ENCODE assay signal across 17 cellular contexts in the genomic region with DNA sequence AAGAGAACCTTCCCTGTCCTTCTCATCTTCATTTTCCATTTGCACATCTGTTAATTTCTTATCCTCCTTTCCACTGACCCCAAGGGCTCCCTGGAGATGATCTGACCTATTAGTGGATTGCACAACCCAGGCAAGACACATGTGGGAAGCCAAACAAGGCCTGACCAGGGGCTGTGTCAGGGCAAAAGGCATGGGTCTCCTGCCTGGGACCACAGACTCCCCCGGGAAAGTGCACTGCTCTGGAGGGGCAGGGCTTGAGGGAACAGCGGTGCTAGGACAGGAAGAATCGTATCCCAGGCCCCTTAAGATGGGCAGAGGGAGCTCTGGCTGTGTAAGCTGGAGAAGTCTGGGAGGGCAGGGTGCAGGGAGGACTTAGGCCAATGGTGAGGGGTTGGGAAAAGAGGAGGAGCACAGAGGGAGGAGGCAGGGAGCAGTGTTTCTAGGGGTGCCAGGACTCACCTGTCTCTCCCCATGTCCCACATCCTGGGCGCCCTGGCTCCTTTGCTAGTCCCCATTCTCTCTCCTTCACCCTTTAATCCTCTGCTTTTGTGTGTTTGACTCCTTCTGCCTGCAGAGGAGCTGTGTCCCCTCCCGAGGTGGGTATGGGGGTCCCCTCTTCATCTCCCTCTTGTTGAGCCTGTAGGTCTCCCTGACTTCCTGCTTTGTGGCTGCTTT. TPM values are rescaled to one million over a fixed set of nuclear protein-coding genes. Genes with fewer than 3 reads are reported as not detected.
DNase-seq lines count a peak whose midpoint lies in the region; ATAC-seq and TF ChIP-seq lines count a peak whose summit lies in the region.
"Had no signal": no experiment of that assay in that cellular context is flagged by ENCODE, and none has a peak within 500 bp of the region (broad histone marks: within the 10 kb centered on the region; RNA-seq: fewer than 3 reads in every experiment).

No MANE protein-coding gene starts in this region.

- no peaks in the 10 kb centered on the region for H3K27me3 Mint-ChIP-seq in CD4-positive, alpha-beta T cell
- no peaks in the 10 kb centered on the region for H3K27me3 Mint-ChIP-seq in T-cell

- peaks cover 68% of the 10 kb centered on the region for H3K4me1 Mint-ChIP-seq in CD4-positive, alpha-beta T cell (ENCODE audit: low read depth)
- peaks cover 41 to 80% (median 64%) of the 10 kb centered on the region in 3 donors for H3K4me1 Mint-ChIP-seq in T-cell

- peaks cover 18% of the 10 kb centered on the region for H3K36me3 Mint-ChIP-seq in CD4-positive, alpha-beta T cell (ENCODE audit: low read depth)
- peaks cover 11% of the 10 kb centered on the region for H3K36me3 Mint-ChIP-seq in T-cell

- no peak overlapping the region for H3K4me3 ChIP-seq in fibroblast of villous mesenchyme (ENCODE audit: low read depth, low read length)
- H3K4me3 ChIP-seq in neutrophil (ENCODE audit: low read depth in 1 of 2, low read length in 1 of 2) = no peak overlapping the region
- H3K4me3 ChIP-seq: esophagus muscularis mucosa, lung, SK-N-MC had no signal

- no peaks in the 10 kb centered on the region for H3K9me3 ChIP-seq in CD4-positive, alpha-beta T cell (ENCODE audit: control insufficient read depth, low read length)
- H3K9me3 ChIP-seq in neutrophil = no peaks in the 10 kb centered on the region
- H3K9me3 ChIP-seq: esophagus muscularis mucosa had no signal

- no peak for TF ChIP-seq CTCF in CD4-positive, alpha-beta T cell (IDR thresholded peaks at IDR 0.05)
- no peak for TF ChIP-seq CTCF in fibroblast of villous mesenchyme (IDR thresholded peaks at IDR 0.05; ENCODE audit: insufficient read depth, low read depth, low read length)
- no peak for TF ChIP-seq CTCF in neutrophil (IDR thresholded peaks at IDR 0.05)
- no peak for TF ChIP-seq CTCF in omental fat pad (IDR thresholded peaks at IDR 0.05)

- intact Hi-C loops in CD4-positive, alpha-beta T cell (cut with DNase I, micrococcal nuclease) = no loop called here

- DNase-seq in CD4-positive, alpha-beta T cell = no peak
- no peak for DNase-seq in T-cell
- DNase-seq in fibroblast of villous mesenchyme (ENCODE audit: low read depth) = peak; percentile 72
- no peak for DNase-seq in hypothalamus (lab: John Stamatoyannopoulos, UW)
- DNase-seq in UCSD-AML1 (lab: John Stamatoyannopoulos, UW; ENCODE audit: unreplicated experiment) = no peak
- DNase-seq in omental fat pad (ENCODE audit: low spot score) = no peak
- DNase-seq: activated CD8-positive, alpha-beta memory T cell treated with anti-CD3 and anti-CD28 coated beads, Interleukin-2, amount 50 U/mL, for 48 hours; GOT3; NCI-H1436; NCI-H345; stimulated activated naive CD4-positive, alpha-beta T cell treated with Interleukin-2 at 50 U/mL for 16 hours had no signal

- H3K4me1 ChIP-seq in neutrophil (ENCODE audit: control insufficient read depth in 1 of 2, insufficient read depth in 1 of 2, low read depth in 1 of 2, low read length in 1 of 2) = peaks cover 55 to 61% of the 10 kb centered on the region in 2 experiments

- H3K36me3 ChIP-seq in neutrophil = peaks cover 70% of the 10 kb centered on the region

- no peak overlapping the region for H3K4me3 Mint-ChIP-seq in CD4-positive, alpha-beta T cell
- peak overlapping the region in 1 of 3 donors; percentile 37 for H3K4me3 Mint-ChIP-seq in T-cell

- no peak overlapping the region for H3K27ac ChIP-seq in CD4-positive, alpha-beta T cell (ENCODE audit: low read depth, low read length)
- H3K27ac ChIP-seq in neutrophil = peak overlapping the region; percentile 86
- H3K27ac ChIP-seq: esophagus muscularis mucosa, SK-N-MC, VCaP had no signal

- peak overlapping the region; percentile 28 for H3K27ac Mint-ChIP-seq in CD4-positive, alpha-beta T cell
- peak overlapping the region; percentile 75 to 79 for H3K27ac Mint-ChIP-seq in T-cell

- POLR2A ChIA-PET in CD4-positive, alpha-beta T cell (lab: Charles Lee) = interaction anchor here (1.0 kb wide), 1 partner anchor 29 kb away, joined by 4 read pairs; no protein-coding TSS in a partner anchor
- POLR2A ChIA-PET in T-cell (lab: Charles Lee) = no interaction called here

- H3K9me3 Mint-ChIP-seq in CD4-positive, alpha-beta T cell = no peaks in the 10 kb centered on the region
- H3K9me3 Mint-ChIP-seq in T-cell = no peaks in the 10 kb centered on the region

- no peak for ATAC-seq in CD4-positive, alpha-beta T cell (ENCODE audit: poor library complexity)
- no peak for ATAC-seq in T-cell (replicated peaks in 1 of 4)
- no peak for ATAC-seq in omental fat pad (ENCODE audit: low FRiP score)
- no peak for ATAC-seq in HG03457 (IDR thresholded peaks at IDR 0.05; ENCODE audit: unreplicated experiment)

- CTCF ChIA-PET in CD4-positive, alpha-beta T cell (lab: Charles Lee) = no interaction called here
- CTCF ChIA-PET in T-cell (lab: Charles Lee) = no interaction called here

- H3K27me3 ChIP-seq in CD4-positive, alpha-beta T cell (ENCODE audit: control insufficient read depth, insufficient read depth, low read length) = no peaks in the 10 kb centered on the region
- no peaks in the 10 kb centered on the region for H3K27me3 ChIP-seq in neutrophil
- H3K27me3 ChIP-seq: esophagus muscularis mucosa had no signal

RNA-seq across cellular contexts. Expression of gene PLEKHG3, which starts 25.3 kb away (rescaled TPM):
- total RNA-seq in CD4-positive, alpha-beta T cell = 10 to 100 TPM; 12.1 to 13.3 TPM
- total RNA-seq in T-cell = 10 to 100 TPM; 12.4 to 58.2 (median 27.3) TPM
- total RNA-seq in fibroblast of villous mesenchyme = 8.7 and 11.2 TPM in 2 replicates
- 10 to 100 TPM; 29.6 to 45.9 (median 37.5) TPM for total RNA-seq in omental fat pad
